In the genomic region with DNA sequence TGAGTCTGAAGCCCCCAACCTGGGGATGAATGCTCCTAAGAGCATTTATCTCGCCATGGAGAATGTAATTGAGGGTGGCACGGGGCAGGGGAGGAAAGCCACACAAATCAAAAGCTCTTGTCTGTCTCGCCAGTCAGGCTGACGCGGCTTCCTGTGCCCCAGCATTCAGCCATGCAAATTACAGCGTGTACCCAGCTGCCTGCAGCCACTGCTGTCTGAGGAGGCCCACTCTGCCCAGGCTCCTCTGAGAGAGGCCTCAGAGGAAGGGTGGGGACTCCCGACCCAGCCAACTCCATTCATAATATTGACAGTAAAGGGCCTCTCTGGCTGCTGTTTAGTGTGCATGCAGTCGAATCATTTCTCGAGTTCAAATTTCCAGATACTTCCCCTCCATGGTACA, we compare ENCODE assay signal across 8 cellular contexts. TPM values are rescaled to one million over a fixed set of nuclear protein-coding genes. Genes with fewer than 3 reads are reported as not detected.
DNase-seq lines count a peak whose midpoint lies in the region; ATAC-seq, FAIRE-seq and TF ChIP-seq lines count a peak whose summit lies in the region.

No MANE protein-coding gene starts in this region.

- no peak overlapping the region for H3K27ac ChIP-seq in H1 (ENCODE audit: low read depth, low read length)
- peak overlapping the region in 3 of 4 donors; percentile 70 to 87 (median 80) for H3K27ac ChIP-seq in tibial nerve

- H4K20me1 ChIP-seq in H1 (replicated peaks in 1 of 2; ENCODE audit: control insufficient read depth in 1 of 2, insufficient read depth in 2 of 2, low read length in 2 of 2), result peaks cover 0 to 6% of the 10 kb centered on the region in 2 experiments

- no peaks in the 10 kb centered on the region for H3K9me3 Mint-ChIP-seq in activated CD4-positive, alpha-beta memory T cell treated with anti-CD3 and anti-CD28 coated beads, Interleukin-2, amount 10 ng/mL, durations not matched to agents 7 days and 5 days
- no peaks in the 10 kb centered on the region for H3K9me3 Mint-ChIP-seq in naive thymus-derived CD8-positive, alpha-beta T cell

- peaks cover 38% of the 10 kb centered on the region for H3K36me3 Mint-ChIP-seq in activated CD4-positive, alpha-beta memory T cell treated with anti-CD3 and anti-CD28 coated beads, Interleukin-2, amount 10 ng/mL, durations not matched to agents 7 days and 5 days (ENCODE audit: low read depth)
- no peaks in the 10 kb centered on the region for H3K36me3 Mint-ChIP-seq in naive thymus-derived CD8-positive, alpha-beta T cell

- H3K4me2 ChIP-seq in H1 (ENCODE audit: insufficient read depth in 1 of 2, low read depth in 2 of 2, low read length in 2 of 2), result peak overlapping the region in 1 of 2 experiments; percentile 52; a peak in 2 of 4 replicates

- DNase-seq in NCI-H2227 (lab: John Stamatoyannopoulos, UW; ENCODE audit: unreplicated experiment), result peak; percentile 85
- peak; percentile 84 for DNase-seq in activated CD4-positive, alpha-beta memory T cell treated with anti-CD3 and anti-CD28 coated beads, Interleukin-2, amount 10 ng/mL, durations not matched to agents 7 days and 5 days
- DNase-seq in H1 (ENCODE audit: low read depth in 1 of 2, low spot score in 2 of 2), result no peak
- peak; percentile 40 to 88 (median 71) for DNase-seq in naive thymus-derived CD8-positive, alpha-beta T cell
- peak in 1 of 2 donors; percentile 38 for DNase-seq in tibial nerve (ENCODE audit: low spot score in 2 of 2)
- DNase-seq in HTR-8/SVneo (ENCODE audit: insufficient read length, low spot score), result no peak

- H3K23ac ChIP-seq in H1 (ENCODE audit: insufficient read length), result no peak overlapping the region

- WGBS in H1 (ENCODE audit: extremely low coverage in 1 of 2, insufficient coverage in 1 of 2, insufficient read length in 1 of 2, insufficient replicate concordance in 2 of 2, low coverage in 1 of 2, low lambda C conversion rate in 2 of 2, missing lambda C conversion rate in 1 of 2), 2 experiments, result 67% methylated on average over 9 of the region's 9 CpGs; no CpG with 5 or more reads in 1 of the 2 experiments
- WGBS in tibial nerve, 2 donors, result 10 to 12% methylated on average over 6 to 9 of the region's 9 CpGs

- ATAC-seq in GM18520 (IDR thresholded peaks at IDR 0.05; ENCODE audit: unreplicated experiment) (peak; percentile 84), HG02938 (IDR thresholded peaks at IDR 0.05; ENCODE audit: unreplicated experiment) (peak; percentile 50)
- ATAC-seq in naive thymus-derived CD8-positive, alpha-beta T cell, result peak; percentile 93 to 98

- H2BK20ac ChIP-seq in H1 (ENCODE audit: low read length), result no peak overlapping the region

- no peak overlapping the region for H3K4me3 ChIP-seq in H1 (ENCODE audit: extremely low read depth in 1 of 4, insufficient read depth in 2 of 4, low read depth in 3 of 4, low read length in 4 of 4)
- H3K4me3 ChIP-seq in tibial nerve, result no peak overlapping the region

- peak overlapping the region; percentile 58 for H3K4ac ChIP-seq in H1 (replicated peaks; ENCODE audit: insufficient read length, low read depth, low read length)

- peak overlapping the region; percentile 84 for H3K27ac Mint-ChIP-seq in activated CD4-positive, alpha-beta memory T cell treated with anti-CD3 and anti-CD28 coated beads, Interleukin-2, amount 10 ng/mL, durations not matched to agents 7 days and 5 days
- peak overlapping the region; percentile 79 to 95 (median 89) for H3K27ac Mint-ChIP-seq in naive thymus-derived CD8-positive, alpha-beta T cell

- no peaks in the 10 kb centered on the region for H3K23me2 ChIP-seq in H1 (ENCODE audit: low read depth, low read length)

- H3K9ac ChIP-seq in H1 (replicated peaks in 1 of 4; ENCODE audit: extremely low read depth in 1 of 4, low read depth in 3 of 4, low read length in 3 of 4), result no peak overlapping the region

- H4K91ac ChIP-seq in H1 (replicated peaks; ENCODE audit: insufficient read length, low read length), result no peak overlapping the region

- TF ChIP-seq CTCF in H1 (IDR thresholded peaks at IDR 0.05; ENCODE audit: control extremely low read depth in 1 of 3, insufficient read depth in 1 of 3, low read depth in 1 of 3, low read length in 3 of 3) (no peak), tibial nerve (IDR thresholded peaks at IDR 0.05) (no peak)

- peak overlapping the region; percentile 60 for H3K4me3 Mint-ChIP-seq in activated CD4-positive, alpha-beta memory T cell treated with anti-CD3 and anti-CD28 coated beads, Interleukin-2, amount 10 ng/mL, durations not matched to agents 7 days and 5 days
- H3K4me3 Mint-ChIP-seq in naive thymus-derived CD8-positive, alpha-beta T cell, result peak overlapping the region; percentile 62 to 86 (median 78)

- H2BK120ac ChIP-seq in H1 (replicated peaks; ENCODE audit: low read depth, low read length), result peak overlapping the region; percentile 21

- H3K79me2 ChIP-seq in H1 (ENCODE audit: control insufficient read depth in 1 of 2, insufficient read depth in 2 of 2, low read length in 2 of 2), result peaks cover 4 to 83% of the 10 kb centered on the region in 2 experiments

- POLR2A ChIA-PET in activated CD4-positive, alpha-beta memory T cell treated with anti-CD3 and anti-CD28 coated beads, Interleukin-2, amount 10 ng/mL, durations not matched to agents 7 days and 5 days (lab: Charles Lee), result interaction anchor here (0.9 to 2.7 kb wide), 14 partner anchors 9 to 143 kb away, joined by 3 to 19 read pairs (median 4); no protein-coding TSS in a partner anchor
- POLR2A ChIA-PET in H1 (lab: Charles Lee; ENCODE audit: partially characterized antibody), result interaction anchor here (1.0 to 3.2 kb wide), 2 partner anchors 12 to 31 kb away, joined by 3 to 18 read pairs; no protein-coding TSS in a partner anchor
- POLR2A ChIA-PET in naive thymus-derived CD8-positive, alpha-beta T cell (lab: Charles Lee), result interaction anchor here (1.0 to 5.1 kb wide), 5 partner anchors 9 to 45 kb away, joined by 3 to 35 read pairs (median 9); a partner anchor contains a TSS

- H3K18ac ChIP-seq in H1 (ENCODE audit: extremely low read depth, low read length), result no peak overlapping the region; the same call in 1 of the 2 replicates

- H3K56ac ChIP-seq in H1 (replicated peaks; ENCODE audit: insufficient read length, low read depth, low read length), result no peak overlapping the region

- no peak overlapping the region for H4K5ac ChIP-seq in H1 (ENCODE audit: insufficient read length, low read depth, low read length)

- CTCF ChIA-PET in activated CD4-positive, alpha-beta memory T cell treated with anti-CD3 and anti-CD28 coated beads, Interleukin-2, amount 10 ng/mL, durations not matched to agents 7 days and 5 days (lab: Charles Lee), result no interaction called here
- CTCF ChIA-PET in H1 (lab: Charles Lee; ENCODE audit: partially characterized antibody), result interaction anchor here (0.5 to 2.6 kb wide), 6 partner anchors 9 to 114 kb away, joined by 3 to 8 read pairs (median 4); no protein-coding TSS in a partner anchor

- no peak overlapping the region for H2BK15ac ChIP-seq in H1 (ENCODE audit: low read length)

- no peak overlapping the region for H3K14ac ChIP-seq in H1 (ENCODE audit: insufficient read length)

- no peak overlapping the region; the same call in 1 of the 2 replicates for H4K8ac ChIP-seq in H1 (ENCODE audit: extremely low read depth, insufficient read depth, low read length)

- peaks cover 98% of the 10 kb centered on the region for H3K4me1 Mint-ChIP-seq in activated CD4-positive, alpha-beta memory T cell treated with anti-CD3 and anti-CD28 coated beads, Interleukin-2, amount 10 ng/mL, durations not matched to agents 7 days and 5 days
- peaks cover 43 to 98% (median 89%) of the 10 kb centered on the region in 4 donors for H3K4me1 Mint-ChIP-seq in naive thymus-derived CD8-positive, alpha-beta T cell

- no peaks in the 10 kb centered on the region for H3K27me3 Mint-ChIP-seq in activated CD4-positive, alpha-beta memory T cell treated with anti-CD3 and anti-CD28 coated beads, Interleukin-2, amount 10 ng/mL, durations not matched to agents 7 days and 5 days
- H3K27me3 Mint-ChIP-seq in naive thymus-derived CD8-positive, alpha-beta T cell, result no peaks in the 10 kb centered on the region

- peak overlapping the region; percentile 50; the same call in 1 of the 2 replicates for H2BK12ac ChIP-seq in H1 (ENCODE audit: low read depth, low read length)

- H3K27me3 ChIP-seq in H1 (replicated peaks in 1 of 4; ENCODE audit: control insufficient read depth in 3 of 4, extremely low read depth in 1 of 4, insufficient read depth in 3 of 4, low read length in 3 of 4), result no peaks in the 10 kb centered on the region; a peak in 1 of 7 replicates
- no peaks in the 10 kb centered on the region for H3K27me3 ChIP-seq in tibial nerve

- FAIRE-seq in H1 (lab: Jason Lieb, UNC), result no peak
- no peak for FAIRE-seq in HTR-8/SVneo (lab: Jason Lieb, UNC)

- H3K79me1 ChIP-seq in H1 (ENCODE audit: low read depth, low read length), result peaks cover 18% of the 10 kb centered on the region

- H2AK5ac ChIP-seq in H1 (ENCODE audit: low read depth, low read length), result peak overlapping the region; percentile 69

- TF ChIP-seq EP300 in H1 (IDR thresholded peaks at IDR 0.05; ENCODE audit: borderline replicate concordance in 1 of 2, low read depth in 2 of 2, low read length in 2 of 2), result no peak
- TF ChIP-seq EP300 in tibial nerve (IDR thresholded peaks at IDR 0.05), result peak in 1 of 2 donors; percentile 47

- H3K4me1 ChIP-seq in H1 (replicated peaks in 1 of 4; ENCODE audit: control insufficient read depth in 3 of 4, insufficient read depth in 4 of 4, low read length in 3 of 4) (peaks cover 22 to 59% (median 41%) of the 10 kb centered on the region in 4 experiments), tibial nerve (peaks cover 0 to 95% (median 87%) of the 10 kb centered on the region in 4 donors)

- TF ChIP-seq RAD21 in H1 (IDR thresholded peaks at IDR 0.05 in 1 of 2, conservative IDR thresholded peaks at IDR 0.05 in 1 of 2; ENCODE audit: low read depth in 2 of 2, low read length in 2 of 2), result no peak

- TF ChIP-seq POLR2A in H1 (IDR thresholded peaks at IDR 0.05; ENCODE audit: control extremely low read depth in 1 of 2, low read depth in 2 of 2, low read length in 2 of 2) (no peak), tibial nerve (IDR thresholded peaks at IDR 0.05) (peak in 1 of 2 donors; percentile 26)

- H2BK5ac ChIP-seq in H1 (ENCODE audit: low read depth, low read length), result peak overlapping the region; percentile 35; the same call in 1 of the 2 replicates

- H3K36me3 ChIP-seq in H1 (ENCODE audit: control insufficient read depth in 2 of 4, insufficient read depth in 4 of 4, low read length in 3 of 4) (no peaks in the 10 kb centered on the region), tibial nerve (no peaks in the 10 kb centered on the region)

- no peak overlapping the region for H2AFZ ChIP-seq in H1 (ENCODE audit: low read length)

- H3K9me3 ChIP-seq in H1 (ENCODE audit: insufficient read depth in 2 of 2, low read depth in 1 of 2, low read length in 1 of 2), result no peaks in the 10 kb centered on the region
- H3K9me3 ChIP-seq in tibial nerve, result no peaks in the 10 kb centered on the region

RNA-seq across cellular contexts. Expression of a gene that starts 22.0 kb away (rescaled TPM):
- 10 to 100 TPM; 30.0 to 31.0 TPM for total RNA-seq in activated CD4-positive, alpha-beta memory T cell treated with anti-CD3 and anti-CD28 coated beads, Interleukin-2, amount 10 ng/mL, durations not matched to agents 7 days and 5 days
- 13.8 and 15.5 TPM in 2 replicates for total RNA-seq in H1 (2021; fragmentation: NEBNext Ultra II Directional; extraction: Animal tissue kit (Norgen Biotek cat#: 25700))
- 6.5 and 6.6 TPM in 2 replicates for polyA plus RNA-seq in H1 (2011; rRNA removed)
- 6.1 TPM for polyA plus RNA-seq in H1 (2011; cell fraction: cytosol; rRNA removed)
- 9.4 TPM for polyA plus RNA-seq in H1 (2011; cell fraction: nucleus; rRNA removed)
- 3.7 to 4.5 TPM (median 4.3 TPM) in 4 replicates for polyA plus RNA-seq in H1 (2012, experiment 1 of 2)
- 4.8 TPM for polyA plus RNA-seq in H1 (2012, experiment 2 of 2)
- polyA plus RNA-seq in H1 (2013, experiment 1 of 2), result 12.4 TPM
- polyA plus RNA-seq in H1 (2013, experiment 2 of 2), result 12.0 TPM
- polyA minus RNA-seq in H1 (2011; rRNA and poly(A)+ RNA removed), result 10.3 and 13.5 TPM in 2 replicates
- 9.7 TPM for polyA minus RNA-seq in H1 (2011; cell fraction: cytosol; rRNA and poly(A)+ RNA removed)
- 9.4 TPM for polyA minus RNA-seq in H1 (2011; cell fraction: nucleus; rRNA and poly(A)+ RNA removed)
- total RNA-seq in naive thymus-derived CD8-positive, alpha-beta T cell, result 10 to 100 TPM; 30.9 to 32.5 TPM
- polyA plus RNA-seq in naive thymus-derived CD8-positive, alpha-beta T cell, result 1 to 10 TPM; 2.3 to 4.9 (median 4.8) TPM
- 10 to 100 TPM; 34.3 to 56.8 (median 35.6) TPM for total RNA-seq in tibial nerve

Comparison
In these comparisons a context has a peak if more than half of its experiments do, and no peak if none do; other contexts are left out.
1. DNase-seq: peak in NCI-H2227 (single experiment), activated CD4-positive, alpha-beta memory T cell treated with anti-CD3 and anti-CD28 coated beads, Interleukin-2, amount 10 ng/mL, durations not matched to agents 7 days and 5 days (single experiment) and naive thymus-derived CD8-positive, alpha-beta T cell (10 of 10); none in H1 (0 of 2) and HTR-8/SVneo (single experiment).
2. Peak in every context shown above with its lines, with median percentiles within 50 percentile points of each other: ATAC-seq.